21 cellular contexts compared by ENCODE assay signal in the genomic region with DNA sequence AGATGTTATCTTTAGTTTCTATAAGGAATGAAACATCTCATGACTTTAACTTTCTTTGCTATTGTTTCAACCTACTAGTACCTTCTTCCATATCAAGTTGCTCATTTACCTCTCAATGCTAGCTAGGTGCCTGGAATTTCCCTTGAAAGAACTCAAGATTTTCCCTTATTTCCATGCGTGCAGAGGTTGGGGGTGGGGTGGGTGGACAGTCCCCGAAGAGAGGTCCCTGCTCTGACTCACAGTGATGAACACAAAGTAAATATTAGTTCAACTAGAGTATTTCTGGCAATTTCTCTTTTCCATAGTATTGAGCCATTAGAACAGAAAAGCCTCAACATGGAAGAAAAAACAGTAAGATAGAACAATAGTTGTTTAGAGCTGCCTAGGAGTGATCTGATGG.
"Had no signal": no experiment of that assay in that cellular context is flagged by ENCODE, and none has a peak within 500 bp of the region (broad histone marks: within the 10 kb centered on the region; RNA-seq: fewer than 3 reads in every experiment).

No MANE protein-coding gene starts in this region.

- H3K4me3 ChIP-seq: breast epithelium, gastroesophageal sphincter, left lung, lower lobe of right lung, right lobe of liver, testis, transverse colon had no signal

- H3K4me1 ChIP-seq: breast epithelium, gastroesophageal sphincter, left lung, lower lobe of right lung, right lobe of liver, testis, transverse colon had no signal

- H3K9me3 ChIP-seq: breast epithelium, gastroesophageal sphincter, lower lobe of right lung, right lobe of liver, testis, transverse colon had no signal

- DNase-seq: activated CD4-positive, alpha-beta memory T cell treated with anti-CD3 and anti-CD28 coated beads, Interleukin-2, amount 10 ng/mL, durations not matched to agents 7 days and 5 days; activated CD4-positive, alpha-beta T cell treated with anti-CD3 and anti-CD28 coated beads, Interleukin-2, amount 10 ng/mL, durations not matched to agents 24 days and 14 days; activated naive CD8-positive, alpha-beta T cell treated with anti-CD3 and anti-CD28 coated beads, Interleukin-2, amount 50 U/mL, for 24 hours; activated T-cell treated with anti-CD3 and anti-CD28 coated beads, Interleukin-2, amount 50 U/mL, for 4 hours; central memory CD4-positive, alpha-beta T cell; head of caudate nucleus; hypothalamus; left lung; lower lobe of right lung; mesenchymal stem cell; naive thymus-derived CD8-positive, alpha-beta T cell; right lobe of liver; stimulated activated CD4-positive, alpha-beta T cell treated with anti-CD3 and anti-CD28 coated beads, Interleukin-2, amount 100 ng/mL, for 48 hours; stimulated activated naive CD8-positive, alpha-beta T cell treated with anti-CD3 and anti-CD28 coated beads, Interleukin-15, Interleukin-2, amounts not matched to agents 100 U/mL and 50 U/mL, for 24 hours; testis; transverse colon had no signal

- H3K27ac ChIP-seq: breast epithelium, gastroesophageal sphincter, left lung, lower lobe of right lung, right lobe of liver, testis, transverse colon, VCaP had no signal

- ATAC-seq: activated CD4-positive, CD25-positive, alpha-beta regulatory T cell treated with anti-CD3 and anti-CD28 coated beads, Interleukin-2, amount 50 U/mL, for 24 hours; activated naive CD8-positive, alpha-beta T cell treated with anti-CD3 and anti-CD28 coated beads, Interleukin-2, amount 50 U/mL, for 24 hours; activated T-cell treated with anti-CD3 and anti-CD28 coated beads, Interleukin-2, amount 50 U/mL, for 4 hours; activated T-helper 17 cell treated with anti-CD3 and anti-CD28 coated beads, Interleukin-2, amount 50 U/mL, for 72 hours; gastroesophageal sphincter; left lung; lower lobe of right lung; naive thymus-derived CD8-positive, alpha-beta T cell; right lobe of liver; stimulated activated naive CD8-positive, alpha-beta T cell treated with anti-CD3 and anti-CD28 coated beads, Interleukin-15, Interleukin-2, amounts not matched to agents 100 U/mL and 50 U/mL, for 24 hours had no signal

- H3K27me3 ChIP-seq: breast epithelium, gastroesophageal sphincter, left lung, right lobe of liver, testis, transverse colon had no signal

- H3K36me3 ChIP-seq: breast epithelium, gastroesophageal sphincter, left lung, lower lobe of right lung, right lobe of liver, transverse colon had no signal
